In the genomic region with DNA sequence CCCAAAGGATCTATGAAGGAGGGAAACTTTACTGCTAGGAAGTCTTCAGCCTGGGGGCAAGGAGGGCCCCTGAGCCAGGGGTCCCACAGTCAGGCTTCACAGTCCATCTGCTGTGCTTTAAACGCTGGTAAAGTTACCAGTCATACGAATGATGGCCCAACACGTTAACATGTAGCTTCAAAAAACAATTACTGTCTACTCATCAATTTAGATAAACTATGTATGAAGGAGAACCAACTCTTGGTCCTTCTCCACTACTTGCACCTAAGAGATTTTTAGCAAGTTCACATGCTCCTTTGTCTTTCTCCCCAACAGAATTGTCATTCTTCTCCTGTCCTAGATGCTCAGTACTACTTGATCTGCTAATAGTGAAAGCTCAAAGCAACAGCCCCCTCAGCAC, we compare ENCODE assay signal across 26 cellular contexts. TPM values are rescaled to one million over a fixed set of nuclear protein-coding genes. Genes with fewer than 3 reads are reported as not detected.
"Had no signal": no experiment of that assay in that cellular context is flagged by ENCODE, and none has a peak within 500 bp of the region (broad histone marks: within the 10 kb centered on the region; RNA-seq: fewer than 3 reads in every experiment).

No MANE protein-coding gene starts in this region.

- H3K27me3 ChIP-seq: adrenal gland, pancreas had no signal

- H3K9me3 Mint-ChIP-seq: activated B cell treated with CpG ODN at 0.5 μM for 24 hours; activated CD4-positive, alpha-beta memory T cell treated with anti-CD3 and anti-CD28 coated beads for 36 hours; activated naive CD4-positive, alpha-beta T cell treated with anti-CD3 and anti-CD28 coated beads, Interleukin-2, amount 50 U/mL, for 72 hours; activated T-helper 1 cell treated with anti-CD3 and anti-CD28 coated beads, Interleukin-12 subunit alpha, Interleukin-12 subunit beta, Interleukin-2, Interleukin-4 antibody, amounts not matched to agents 30 ng/mL and 10 ng/mL and 1 ng/mL, durations not matched to agents 14 hours and 24 hours and 36 hours; dendritic cell treated with granulocyte-macrophage colony-stimulating factor and Interleukin-4, amounts not matched to agents 40 ng/mL and 50 ng/mL, for 4 days; natural killer cell had no signal

- FAIRE-seq: keratinocyte, pancreas had no signal

- H3K4me3 ChIP-seq: adrenal gland, pancreas had no signal

- H3K36me3 Mint-ChIP-seq: activated CD4-positive, alpha-beta memory T cell treated with anti-CD3 and anti-CD28 coated beads for 36 hours; activated naive CD4-positive, alpha-beta T cell treated with anti-CD3 and anti-CD28 coated beads, Interleukin-2, amount 50 U/mL, for 72 hours; natural killer cell had no signal

- H3K36me3 ChIP-seq: neutrophil, pancreas had no signal

- ATAC-seq: activated naive CD4-positive, alpha-beta T cell treated with anti-CD3 and anti-CD28 coated beads, Interleukin-2, amount 50 U/mL, for 72 hours; left ventricle myocardium superior; natural killer cell; pancreas; SK-N-SH treated with all-trans-retinoic acid at 6 μM for 48 hours had no signal

- H3K27ac Mint-ChIP-seq: activated B cell treated with CpG ODN at 0.5 μM for 24 hours; activated CD4-positive, alpha-beta memory T cell treated with anti-CD3 and anti-CD28 coated beads for 36 hours; activated naive CD4-positive, alpha-beta T cell treated with anti-CD3 and anti-CD28 coated beads, Interleukin-2, amount 50 U/mL, for 72 hours; activated T-helper 1 cell treated with anti-CD3 and anti-CD28 coated beads, Interleukin-12 subunit alpha, Interleukin-12 subunit beta, Interleukin-2, Interleukin-4 antibody, amounts not matched to agents 30 ng/mL and 10 ng/mL and 1 ng/mL, durations not matched to agents 14 hours and 24 hours and 36 hours; dendritic cell treated with granulocyte-macrophage colony-stimulating factor and Interleukin-4, amounts not matched to agents 40 ng/mL and 50 ng/mL, for 4 days; natural killer cell had no signal

- H3K27ac ChIP-seq: neutrophil had no signal

- H3K4me1 Mint-ChIP-seq: activated B cell treated with CpG ODN at 0.5 μM for 24 hours had no signal

- H3K4me3 Mint-ChIP-seq: activated B cell treated with CpG ODN at 0.5 μM for 24 hours; activated CD4-positive, alpha-beta memory T cell treated with anti-CD3 and anti-CD28 coated beads for 36 hours; activated T-helper 1 cell treated with anti-CD3 and anti-CD28 coated beads, Interleukin-12 subunit alpha, Interleukin-12 subunit beta, Interleukin-2, Interleukin-4 antibody, amounts not matched to agents 30 ng/mL and 10 ng/mL and 1 ng/mL, durations not matched to agents 14 hours and 24 hours and 36 hours; dendritic cell treated with granulocyte-macrophage colony-stimulating factor and Interleukin-4, amounts not matched to agents 40 ng/mL and 50 ng/mL, for 4 days; natural killer cell had no signal

- DNase-seq: activated B cell treated with CpG ODN at 0.5 μM for 24 hours; activated CD4-positive, alpha-beta memory T cell treated with anti-CD3 and anti-CD28 coated beads for 36 hours; activated CD4-positive, alpha-beta T cell treated with anti-CD3 and anti-CD28 coated beads for 4 hours; activated gamma-delta T cell treated with Interleukin-2 at 50 U/mL for 16 hours; activated T-cell treated with anti-CD3 and anti-CD28 coated beads for 4 hours; adrenal gland; effector CD8-positive, alpha-beta T cell; foreskin fibroblast; glutamatergic neuron; left ventricle myocardium superior; mesendoderm; natural killer cell; pancreas; stimulated activated CD4-positive, alpha-beta T cell treated with anti-CD3 and anti-CD28 coated beads, Interleukin-12 subunit alpha, Interleukin-12 subunit beta, amount 100 ng/mL, for 4 hours; stimulated activated CD4-positive, alpha-beta T cell treated with anti-CD3 and anti-CD28 coated beads, Interleukin-1b, Interleukin-23, amount 100 ng/mL, for 48 hours; stimulated activated naive CD4-positive, alpha-beta T cell treated with Interleukin-2 at 50 U/mL for 16 hours; substantia nigra; T-helper 1 cell; T-helper 9 cell; trophoblast cell had no signal

- H3K4me1 ChIP-seq: pancreas had no signal

- H3K9me3 ChIP-seq: adrenal gland, neutrophil, pancreas had no signal

RNA-seq across cellular contexts. Expression of a gene that starts 16.6 kb away (rescaled TPM):
- total RNA-seq: activated B cell treated with CpG ODN at 0.5 μM for 24 hours had no signal
